Comparison of ENCODE assay signal across 18 cellular contexts in genomic region chr19:35940078-35940775, GRCh38. TPM values are rescaled to one million over a fixed set of nuclear protein-coding genes. Genes with fewer than 3 reads are reported as not detected.
DNase-seq lines count a peak whose midpoint lies in the region; FAIRE-seq and TF ChIP-seq lines count a peak whose summit lies in the region.
"Had no signal": no experiment of that assay in that cellular context is flagged by ENCODE, and none has a peak within 500 bp of the region (broad histone marks: within the 10 kb centered on the region; RNA-seq: fewer than 3 reads in every experiment).

No MANE protein-coding gene starts in this region.

- H3K4me3 ChIP-seq in kidney (ENCODE audit: low read length in 2 of 2) (no peak overlapping the region), WERI-Rb-1 (ENCODE audit: low read depth, low read length) (no peak overlapping the region)
- H3K4me3 ChIP-seq: GM23248, HAP-1 had no signal

- POLR2A ChIA-PET in RWPE1 (lab: Yijun Ruan, JAX; ENCODE audit: low non-redundant PET), result no interaction called here

- intact Hi-C loops in kidney (cut with DNase I), result no loop called here

- H3K27ac ChIP-seq in RWPE1, result peak overlapping the region; percentile 26; the same call in 1 of the 2 replicates
- H3K27ac ChIP-seq in kidney (ENCODE audit: low read depth in 2 of 2, low read length in 2 of 2), result no peak overlapping the region
- no peak overlapping the region for H3K27ac ChIP-seq in WERI-Rb-1
- H3K27ac ChIP-seq: GM23248 had no signal

- peaks cover 15 to 22% of the 10 kb centered on the region in 2 donors for H3K4me1 ChIP-seq in kidney (ENCODE audit: control insufficient read depth in 1 of 2, insufficient read depth in 1 of 2, low read depth in 1 of 2, low read length in 2 of 2)

- DNase-seq in GM10266 (ENCODE audit: extremely low spot score) (peak; percentile 22), RWPE1 (ENCODE audit: low spot score) (no peak), kidney (peak; percentile 67), OCI-M1 (lab: John Stamatoyannopoulos, UW) (no peak), H4 (ENCODE audit: low spot score) (no peak), WERI-Rb-1 (no peak), HuH-7.5 (ENCODE audit: low spot score) (no peak)
- DNase-seq: Caco-2; CD8-positive, alpha-beta T cell; DND-41; GDM1; GM23248; HFFc6 had no signal

- TF ChIP-seq CTCF in GM10266 (IDR thresholded peaks at IDR 0.05; ENCODE audit: control insufficient read depth, insufficient read depth, low read depth, missing control alignments), result no peak
- no peak for TF ChIP-seq CTCF in RWPE1 (conservative IDR thresholded peaks at IDR 0.05; ENCODE audit: low read depth)
- TF ChIP-seq CTCF in kidney (IDR thresholded peaks at IDR 0.05; ENCODE audit: borderline replicate concordance, extremely low read depth, insufficient read depth), result no peak
- no peak for TF ChIP-seq CTCF in WERI-Rb-1 (IDR thresholded peaks at IDR 0.05; ENCODE audit: low read depth, low read length)

- no peak for FAIRE-seq in kidney (lab: Jason Lieb, UNC)

- H3K36me3 ChIP-seq in kidney (ENCODE audit: control insufficient read depth in 1 of 2, insufficient read depth in 2 of 2, low read length in 2 of 2), result no peaks in the 10 kb centered on the region
- H3K36me3 ChIP-seq in WERI-Rb-1, result peaks cover 48% of the 10 kb centered on the region
- H3K36me3 ChIP-seq: HAP-1 had no signal

- no peak overlapping the region for H3K9ac ChIP-seq in kidney (ENCODE audit: low read length in 2 of 2)
- H3K9ac ChIP-seq: GM23248 had no signal

- CTCF ChIA-PET in RWPE1 (lab: Yijun Ruan, JAX), result interaction anchor here (0.6 kb wide), 1 partner anchor 247 kb away, joined by 4 read pairs; no protein-coding TSS in a partner anchor

- H3K27me3 ChIP-seq in WERI-Rb-1 (ENCODE audit: insufficient read depth, low read depth, severe bottlenecking), result no peaks in the 10 kb centered on the region

- H3K9me3 ChIP-seq in kidney (ENCODE audit: control insufficient read depth in 1 of 2, low read length in 2 of 2), result no peaks in the 10 kb centered on the region
- no peaks in the 10 kb centered on the region for H3K9me3 ChIP-seq in WERI-Rb-1 (ENCODE audit: severe bottlenecking)
- H3K9me3 ChIP-seq: Caco-2, HAP-1 had no signal

RNA-seq across cellular contexts. Expression of gene LRFN3, which starts 4.1 kb away (rescaled TPM):
- 9.4 TPM for total RNA-seq in kidney
- polyA plus RNA-seq in kidney (ENCODE audit: insufficient read depth, low read depth, low replicate concordance), result 8.2 TPM
- total RNA-seq in H4 (2014; rRNA removed; shearing (Covaris generic)), result 4.6 and 5.6 TPM in 2 replicates
- polyA plus RNA-seq: CD14-positive monocyte had no signal

RNA-seq across cellular contexts. Expression of gene TYROBP, which starts 32.1 kb away (rescaled TPM):
- total RNA-seq in kidney, result 77.6 TPM
- 64.2 TPM for polyA plus RNA-seq in kidney (ENCODE audit: insufficient read depth, low read depth, low replicate concordance)
- total RNA-seq in H4 (2014; rRNA removed; shearing (Covaris generic)), result not detected in 2 replicates
- total RNA-seq: A172, Caco-2, GM23248, HFFc6, HT1080 had no signal
- polyA plus RNA-seq: BJ, GM23248 had no signal

RNA-seq across cellular contexts. Expression of gene HCST, which starts 37.9 kb away (rescaled TPM):
- 16.7 TPM for total RNA-seq in kidney
- 10.6 TPM for polyA plus RNA-seq in kidney (ENCODE audit: insufficient read depth, low read depth, low replicate concordance)
- total RNA-seq in H4 (2014; rRNA removed; shearing (Covaris generic)), result not detected in 2 replicates
- total RNA-seq: A172, Caco-2, GM23248, HT1080 had no signal

RNA-seq across cellular contexts. Expression of gene NFKBID, which starts 39.9 kb away (rescaled TPM):
- 23.9 TPM for total RNA-seq in kidney
- polyA plus RNA-seq in kidney (ENCODE audit: insufficient read depth, low read depth, low replicate concordance), result 1.9 TPM
- 1.4 and 1.8 TPM in 2 replicates for total RNA-seq in H4 (2014; rRNA removed; shearing (Covaris generic))

RNA-seq across cellular contexts. Expression of gene SDHAF1, which starts 54.8 kb away (rescaled TPM):
- 15.0 TPM for total RNA-seq in kidney
- 34.3 TPM for polyA plus RNA-seq in kidney (ENCODE audit: insufficient read depth, low read depth, low replicate concordance)
- total RNA-seq in H4 (2014; rRNA removed; shearing (Covaris generic)), result 40.4 and 61.9 TPM in 2 replicates

Comparison
In these comparisons a context has a peak if more than half of its experiments do, and no peak if none do; other contexts are left out.
1. DNase-seq: peak in GM10266 (single experiment) and kidney (single experiment); none in RWPE1 (single experiment), OCI-M1 (single experiment), H4 (single experiment), WERI-Rb-1 (single experiment) and HuH-7.5 (single experiment).
2. RNA of gene TYROBP, which starts 32.1 kb away (total RNA-seq): 77.6 TPM in kidney (single experiment); not detected in H4; every median in the first group is over 10 times any median in the second.
3. RNA of gene HCST, which starts 37.9 kb away (total RNA-seq): 16.7 TPM in kidney (single experiment); not detected in H4; every median in the first group is over 10 times any median in the second.